ENCODE assay signal across 19 cellular contexts in the genomic region with DNA sequence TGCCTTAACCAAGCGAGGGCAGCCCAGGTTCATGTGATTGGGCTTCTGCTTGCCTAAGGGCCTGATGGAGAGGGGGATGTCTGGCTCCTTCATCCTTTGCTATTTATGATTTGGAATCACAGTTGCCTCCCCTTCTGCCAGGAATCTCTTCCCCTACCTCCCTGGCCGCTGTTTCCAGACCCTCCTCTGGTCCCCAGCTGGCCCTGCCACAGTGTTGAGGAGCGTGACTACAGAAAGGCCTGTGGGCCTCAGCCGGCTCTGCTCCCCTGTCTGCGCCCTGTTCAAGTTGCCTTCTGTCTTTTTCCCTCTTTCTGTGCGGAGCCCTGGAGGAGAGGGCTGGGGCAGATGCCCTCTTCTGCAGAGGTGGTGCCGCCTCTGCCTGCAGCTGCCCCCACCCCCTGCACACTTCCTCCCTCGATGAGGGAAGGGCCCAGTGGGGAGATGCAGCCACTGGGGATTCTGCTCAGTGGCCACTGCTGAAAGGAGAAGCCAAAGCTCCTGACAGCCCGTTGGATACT.
"Had no signal": no experiment of that assay in that cellular context is flagged by ENCODE, and none has a peak within 500 bp of the region (broad histone marks: within the 10 kb centered on the region; RNA-seq: fewer than 3 reads in every experiment).

No MANE protein-coding gene starts in this region.

- H3K27me3 ChIP-seq: colonic mucosa, right lobe of liver, tibial artery, upper lobe of left lung, vagina had no signal

- DNase-seq: colonic mucosa; dermis blood vessel endothelial cell; foreskin melanocyte; head of caudate nucleus; mammary epithelial cell; naive thymus-derived CD4-positive, alpha-beta T cell; psoas muscle; retina; right lobe of liver; stimulated activated CD4-positive, alpha-beta T cell treated with anti-CD3 and anti-CD28 coated beads, Interleukin-15, amount 100 ng/mL, for 24 hours; stimulated activated CD4-positive, alpha-beta T cell treated with anti-CD3 and anti-CD28 coated beads, Interleukin-1b, Interleukin-23, amount 100 ng/mL, for 48 hours; stimulated activated CD4-positive, alpha-beta T cell treated with anti-CD3 and anti-CD28 coated beads, Interleukin-4, amount 100 ng/mL, for 4 hours; stimulated activated naive CD4-positive, alpha-beta T cell treated with Interleukin-2 at 50 U/mL for 16 hours; tibial artery had no signal

- H3K9me3 ChIP-seq: colonic mucosa, psoas muscle, right lobe of liver, tibial artery, upper lobe of left lung, vagina had no signal

- H3K4me1 ChIP-seq: colonic mucosa, psoas muscle, right lobe of liver had no signal

- H3K4me3 ChIP-seq: colonic mucosa, hepatocyte, neural progenitor cell, psoas muscle, right lobe of liver, tibial artery, upper lobe of left lung, vagina had no signal

- H2AFZ ChIP-seq: hepatocyte, neural progenitor cell had no signal

- H3K4me2 ChIP-seq: hepatocyte, neural progenitor cell had no signal

- H3K9ac ChIP-seq: neural progenitor cell had no signal

- H3K36me3 ChIP-seq: colonic mucosa, neural progenitor cell, right lobe of liver had no signal

- H3K27ac ChIP-seq: colonic mucosa, hepatocyte, neural progenitor cell, psoas muscle, right lobe of liver, tibial artery, upper lobe of left lung, vagina had no signal

- ATAC-seq: left lobe of liver; naive thymus-derived CD4-positive, alpha-beta T cell; psoas muscle; right lobe of liver had no signal
